ENCODE assay signal across 1 cellular context in the genomic region with DNA sequence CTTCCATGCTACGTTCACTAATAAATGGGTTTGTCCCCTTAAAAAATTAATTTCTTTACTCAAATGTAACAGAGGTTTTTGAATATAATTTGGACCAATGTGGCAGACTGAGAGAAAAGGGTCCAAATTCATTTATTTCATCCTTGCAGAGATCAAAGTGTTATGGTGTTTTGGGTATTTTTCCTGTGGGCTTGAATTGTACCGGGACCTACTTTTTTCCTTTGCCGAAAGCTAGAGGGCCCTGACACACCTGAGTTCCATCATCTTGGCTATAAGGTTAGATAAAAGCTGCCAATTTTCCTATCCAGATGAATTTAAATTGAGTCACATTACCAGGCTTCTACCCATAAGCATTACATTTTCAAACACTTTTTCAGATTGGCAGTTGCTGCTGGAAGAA.
TF ChIP-seq lines count a peak whose summit lies in the region.

No MANE protein-coding gene starts in this region.

TF ChIP-seq in SK-N-SH treated with all-trans-retinoic acid at 6 μM for 48 hours, 23 proteins besides CTCF, POLR2A, EP300 and RAD21 (continued from another document):
- TF ChIP-seq, protein P1, sequence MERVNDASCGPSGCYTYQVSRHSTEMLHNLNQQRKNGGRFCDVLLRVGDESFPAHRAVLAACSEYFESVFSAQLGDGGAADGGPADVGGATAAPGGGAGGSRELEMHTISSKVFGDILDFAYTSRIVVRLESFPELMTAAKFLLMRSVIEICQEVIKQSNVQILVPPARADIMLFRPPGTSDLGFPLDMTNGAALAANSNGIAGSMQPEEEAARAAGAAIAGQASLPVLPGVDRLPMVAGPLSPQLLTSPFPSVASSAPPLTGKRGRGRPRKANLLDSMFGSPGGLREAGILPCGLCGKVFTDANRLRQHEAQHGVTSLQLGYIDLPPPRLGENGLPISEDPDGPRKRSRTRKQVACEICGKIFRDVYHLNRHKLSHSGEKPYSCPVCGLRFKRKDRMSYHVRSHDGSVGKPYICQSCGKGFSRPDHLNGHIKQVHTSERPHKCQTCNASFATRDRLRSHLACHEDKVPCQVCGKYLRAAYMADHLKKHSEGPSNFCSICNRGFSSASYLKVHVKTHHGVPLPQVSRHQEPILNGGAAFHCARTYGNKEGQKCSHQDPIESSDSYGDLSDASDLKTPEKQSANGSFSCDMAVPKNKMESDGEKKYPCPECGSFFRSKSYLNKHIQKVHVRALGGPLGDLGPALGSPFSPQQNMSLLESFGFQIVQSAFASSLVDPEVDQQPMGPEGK (CRISPR knock-in tag; IDR thresholded peaks at IDR 0.05; ENCODE audit: borderline replicate concordance): no peak
- TF ChIP-seq TOX (CRISPR knock-in tag; IDR thresholded peaks at IDR 0.05; ENCODE audit: borderline replicate concordance): no peak
- no peak for TF ChIP-seq ZFP30 (CRISPR knock-in tag; IDR thresholded peaks at IDR 0.05)
- TF ChIP-seq ZC3H10 (CRISPR knock-in tag; IDR thresholded peaks at IDR 0.05): no peak
- no peak for TF ChIP-seq SNAI2 (CRISPR knock-in tag; IDR thresholded peaks at IDR 0.05)
- TF ChIP-seq POU6F1 (CRISPR knock-in tag; IDR thresholded peaks at IDR 0.05; ENCODE audit: borderline replicate concordance, low read depth): no peak
- no peak for TF ChIP-seq ISL1 (CRISPR knock-in tag; IDR thresholded peaks at IDR 0.05)
- no peak for TF ChIP-seq CSDC2 (CRISPR knock-in tag; IDR thresholded peaks at IDR 0.05)
- TF ChIP-seq BACH2 (CRISPR knock-in tag; IDR thresholded peaks at IDR 0.05; ENCODE audit: borderline replicate concordance): no peak
